ENCODE assay signal across 18 cellular contexts in genomic region chr1:210159206-210159605, GRCh38.
DNase-seq lines count a peak whose midpoint lies in the region; ATAC-seq and TF ChIP-seq lines count a peak whose summit lies in the region.
"Had no signal": no experiment of that assay in that cellular context is flagged by ENCODE, and none has a peak within 500 bp of the region (broad histone marks: within the 10 kb centered on the region; RNA-seq: fewer than 3 reads in every experiment).

No MANE protein-coding gene starts in this region.

- no peak for TF ChIP-seq EP300 in upper lobe of left lung (IDR thresholded peaks at IDR 0.05)

- H3K4me1 ChIP-seq in neural progenitor cell (peaks cover 34% of the 10 kb centered on the region), upper lobe of left lung (no peaks in the 10 kb centered on the region), left lung (no peaks in the 10 kb centered on the region)
- H3K4me1 ChIP-seq: HAP-1 had no signal

- H3K4me3 ChIP-seq in neural progenitor cell (peak overlapping the region; percentile 7), upper lobe of left lung (no peak overlapping the region), left lung (no peak overlapping the region)
- H3K4me3 ChIP-seq: HAP-1 had no signal

- no peak for TF ChIP-seq CTCF in neural progenitor cell (IDR thresholded peaks at IDR 0.05)
- no peak for TF ChIP-seq CTCF in upper lobe of left lung (IDR thresholded peaks at IDR 0.05)
- no peak for TF ChIP-seq CTCF in left lung (IDR thresholded peaks at IDR 0.05)

- H3K27ac ChIP-seq in neural progenitor cell, result no peak overlapping the region
- no peak overlapping the region for H3K27ac ChIP-seq in upper lobe of left lung
- H3K27ac ChIP-seq in left lung, result no peak overlapping the region

- H3K36me3 Mint-ChIP-seq in neural progenitor cell, result no peaks in the 10 kb centered on the region
- H3K36me3 Mint-ChIP-seq: CD4-positive, alpha-beta memory T cell had no signal

- ATAC-seq in upper lobe of left lung (ENCODE audit: low FRiP score in 2 of 2), result no peak
- no peak for ATAC-seq in left lung
- no peak for ATAC-seq in HG02973 (IDR thresholded peaks at IDR 0.05; ENCODE audit: unreplicated experiment)

- no peak overlapping the region for H3K4me3 Mint-ChIP-seq in neural progenitor cell
- H3K4me3 Mint-ChIP-seq: CD4-positive, alpha-beta memory T cell; HFFc6 had no signal

- DNase-seq in NCI-H748 (lab: John Stamatoyannopoulos, UW; ENCODE audit: unreplicated experiment) (peak; percentile 4), NCI-H748 treated with DMSO at 0.1 percent for 48 hours (lab: John Stamatoyannopoulos, UW) (no peak), NCI-H146 (lab: John Stamatoyannopoulos, UW) (peak; percentile 22), NCI-H2227 (lab: John Stamatoyannopoulos, UW; ENCODE audit: unreplicated experiment) (peak; percentile 14), neural progenitor cell (ENCODE audit: low spot score) (peak; percentile 78), upper lobe of left lung (no peak), left lung (no peak)
- DNase-seq: C1 segment of cervical spinal cord; Calu3; CD4-positive, alpha-beta memory T cell; COR-L47; DMS153; DMS79 treated with DMSO at 0.1 percent for 48 hours; GF-D8; GOT3; HFFc6 had no signal

- peaks cover under 1% of the 10 kb centered on the region for H3K27me3 Mint-ChIP-seq in neural progenitor cell (ENCODE audit: insufficient read depth, low read depth)

- H3K9ac ChIP-seq in neural progenitor cell, result no peak overlapping the region

- H3K4me2 ChIP-seq in neural progenitor cell, result peak overlapping the region; percentile 66

- no peak overlapping the region for H2AFZ ChIP-seq in neural progenitor cell (replicated peaks)

- H3K9me3 Mint-ChIP-seq in neural progenitor cell, result no peaks in the 10 kb centered on the region
- H3K9me3 Mint-ChIP-seq: CD4-positive, alpha-beta memory T cell; HFFc6 had no signal

- WGBS in upper lobe of left lung, 2 donors, result 52 to 64% methylated on average over 2 of the region's 2 CpGs

- H3K79me2 ChIP-seq in neural progenitor cell (ENCODE audit: low read depth), result no peaks in the 10 kb centered on the region

- peaks cover 10% of the 10 kb centered on the region for H3K36me3 ChIP-seq in neural progenitor cell
- H3K36me3 ChIP-seq in upper lobe of left lung, result no peaks in the 10 kb centered on the region
- H3K36me3 ChIP-seq in left lung, result no peaks in the 10 kb centered on the region
- H3K36me3 ChIP-seq: HAP-1 had no signal

- no peaks in the 10 kb centered on the region for H4K20me1 ChIP-seq in neural progenitor cell (ENCODE audit: low read depth)

- no peak overlapping the region for H3K27ac Mint-ChIP-seq in neural progenitor cell
- H3K27ac Mint-ChIP-seq: CD4-positive, alpha-beta memory T cell; HFFc6 had no signal

- H3F3A ChIP-seq in neural progenitor cell (ENCODE audit: low read depth), result peaks cover 9% of the 10 kb centered on the region

- intact Hi-C loops in left lung (cut with DNase I), result no loop called here

- peaks cover 19% of the 10 kb centered on the region for H3K4me1 Mint-ChIP-seq in neural progenitor cell
- H3K4me1 Mint-ChIP-seq: CD4-positive, alpha-beta memory T cell had no signal

- TF ChIP-seq POLR2A in upper lobe of left lung (IDR thresholded peaks at IDR 0.05), result no peak

- H3K9me3 ChIP-seq in neural progenitor cell (ENCODE audit: low read depth) (no peaks in the 10 kb centered on the region), upper lobe of left lung (no peaks in the 10 kb centered on the region), left lung (no peaks in the 10 kb centered on the region)
- H3K9me3 ChIP-seq: HAP-1 had no signal

- no peaks in the 10 kb centered on the region for H3K27me3 ChIP-seq in neural progenitor cell
- no peaks in the 10 kb centered on the region for H3K27me3 ChIP-seq in upper lobe of left lung
- no peaks in the 10 kb centered on the region for H3K27me3 ChIP-seq in left lung

Comparison
In these comparisons a context has a peak if more than half of its experiments do, and no peak if none do; other contexts are left out.
1. DNase-seq: peak in NCI-H748 (single experiment), NCI-H146 (single experiment), NCI-H2227 (single experiment) and neural progenitor cell (single experiment); none in NCI-H748 treated with DMSO at 0.1 percent for 48 hours (single experiment), upper lobe of left lung (0 of 2) and left lung (0 of 2).